In genomic region chr18:38284992-38285391, GRCh38 we compare ENCODE assay signal across 28 cellular contexts.
"Had no signal": no experiment of that assay in that cellular context is flagged by ENCODE, and none has a peak within 500 bp of the region (broad histone marks: within the 10 kb centered on the region; RNA-seq: fewer than 3 reads in every experiment).

No MANE protein-coding gene starts in this region.

- H3K27ac ChIP-seq: ovary, parathyroid adenoma, psoas muscle, right lobe of liver, sigmoid colon, stomach, tibial artery, transverse colon, upper lobe of right lung, uterus had no signal

- H3K9me3 ChIP-seq: ovary, psoas muscle, right lobe of liver, tibial artery, upper lobe of right lung, uterus had no signal

- DNase-seq: naive thymus-derived CD8-positive, alpha-beta T cell; nephron progenitor cell; occipital lobe; ovary; posterior cingulate gyrus; psoas muscle; right cardiac atrium; right lobe of liver; sigmoid colon; small intestine; stimulated activated CD4-positive, alpha-beta T cell treated with anti-CD3 and anti-CD28 coated beads, Interleukin-15, amount 100 ng/mL, for 24 hours; stimulated activated CD4-positive, alpha-beta T cell treated with anti-CD3 and anti-CD28 coated beads, Interleukin-2, amount 100 ng/mL, for 24 hours; stimulated activated CD4-positive, alpha-beta T cell treated with anti-CD3 and anti-CD28 coated beads, Interleukin-2, amount 100 ng/mL, for 48 hours; stimulated activated CD4-positive, alpha-beta T cell treated with anti-CD3 and anti-CD28 coated beads, Interleukin-4, amount 100 ng/mL, for 24 hours; stimulated activated naive B cell treated with anti-CD40 and anti-IgM and Interleukin-4, amounts not matched to agents 10 μg/mL and 1 μg/mL and 100 μg/mL, for 72 hours; stimulated activated naive CD4-positive, alpha-beta T cell treated with Interleukin-2 at 50 U/mL for 16 hours; stomach; tibial artery; transverse colon; upper lobe of right lung; uterus had no signal

- H3K36me3 Mint-ChIP-seq: naive thymus-derived CD8-positive, alpha-beta T cell; stimulated activated effector memory CD8-positive, alpha-beta T cell treated with anti-CD3 and anti-CD28 coated beads, Interleukin-12 subunit alpha, Interleukin-12 subunit beta, amount 100 ng/mL, for 72 hours; stimulated activated naive B cell treated with anti-CD40 and anti-IgM and Interleukin-4, amounts not matched to agents 10 μg/mL and 1 μg/mL and 100 μg/mL, for 72 hours; type B pancreatic cell had no signal

- H3K27ac Mint-ChIP-seq: naive thymus-derived CD8-positive, alpha-beta T cell; natural killer cell treated with Interleukin-12 subunit alpha and Interleukin-12 subunit beta and Interleukin-15 and Interleukin-18, amount 100 ng/mL, for 72 hours; nephron progenitor cell; progenitor cell of endocrine pancreas; stimulated activated effector memory CD8-positive, alpha-beta T cell treated with anti-CD3 and anti-CD28 coated beads, Interleukin-12 subunit alpha, Interleukin-12 subunit beta, amount 100 ng/mL, for 72 hours; stimulated activated naive B cell treated with anti-CD40 and anti-IgM and Interleukin-4, amounts not matched to agents 10 μg/mL and 1 μg/mL and 100 μg/mL, for 72 hours; stimulated activated naive CD8-positive, alpha-beta T cell treated with anti-CD3 and anti-CD28 coated beads, Interleukin-15, Interleukin-2, amounts not matched to agents 100 ng/mL and 50 ng/mL, for 24 hours; type B pancreatic cell had no signal

- H3K36me3 ChIP-seq: ovary, right lobe of liver, sigmoid colon, stomach, tibial artery, transverse colon, upper lobe of right lung, uterus had no signal

- H3K79me2 ChIP-seq: parathyroid adenoma had no signal

- H3K4me3 Mint-ChIP-seq: naive thymus-derived CD8-positive, alpha-beta T cell; natural killer cell treated with Interleukin-12 subunit alpha and Interleukin-12 subunit beta and Interleukin-15 and Interleukin-18, amount 100 ng/mL, for 72 hours; nephron progenitor cell; neural crest cell; stimulated activated effector memory CD8-positive, alpha-beta T cell treated with anti-CD3 and anti-CD28 coated beads, Interleukin-12 subunit alpha, Interleukin-12 subunit beta, amount 100 ng/mL, for 72 hours; stimulated activated naive B cell treated with anti-CD40 and anti-IgM and Interleukin-4, amounts not matched to agents 10 μg/mL and 1 μg/mL and 100 μg/mL, for 72 hours; stimulated activated naive CD8-positive, alpha-beta T cell treated with anti-CD3 and anti-CD28 coated beads, Interleukin-15, Interleukin-2, amounts not matched to agents 100 ng/mL and 50 ng/mL, for 24 hours; type B pancreatic cell had no signal

- ATAC-seq: naive thymus-derived CD8-positive, alpha-beta T cell; natural killer cell treated with Interleukin-12 subunit alpha and Interleukin-12 subunit beta and Interleukin-15 and Interleukin-18, amount 100 ng/mL, for 72 hours; psoas muscle; right cardiac atrium; right lobe of liver; stimulated activated effector memory CD8-positive, alpha-beta T cell treated with anti-CD3 and anti-CD28 coated beads, Interleukin-12 subunit alpha, Interleukin-12 subunit beta, amount 100 ng/mL, for 72 hours; stimulated activated naive B cell treated with anti-CD40 and anti-IgM and Interleukin-4, amounts not matched to agents 10 μg/mL and 1 μg/mL and 100 μg/mL, for 72 hours; upper lobe of right lung had no signal

- H3K9ac ChIP-seq: parathyroid adenoma had no signal

- H3K27me3 ChIP-seq: ovary, right lobe of liver, sigmoid colon, stomach, tibial artery, transverse colon, upper lobe of right lung, uterus had no signal

- H3K9me3 Mint-ChIP-seq: nephron progenitor cell, type B pancreatic cell had no signal

- H2AFZ ChIP-seq: parathyroid adenoma had no signal

- H3K4me3 ChIP-seq: ovary, psoas muscle, right lobe of liver, sigmoid colon, stomach, tibial artery, transverse colon, upper lobe of right lung, uterus had no signal

- H3K27me3 Mint-ChIP-seq: natural killer cell treated with Interleukin-12 subunit alpha and Interleukin-12 subunit beta and Interleukin-15 and Interleukin-18, amount 100 ng/mL, for 72 hours; progenitor cell of endocrine pancreas; stimulated activated naive B cell treated with anti-CD40 and anti-IgM and Interleukin-4, amounts not matched to agents 10 μg/mL and 1 μg/mL and 100 μg/mL, for 72 hours; stimulated activated naive CD8-positive, alpha-beta T cell treated with anti-CD3 and anti-CD28 coated beads, Interleukin-15, Interleukin-2, amounts not matched to agents 100 ng/mL and 50 ng/mL, for 24 hours; type B pancreatic cell had no signal

- H3K4me1 ChIP-seq: parathyroid adenoma, psoas muscle, right lobe of liver, sigmoid colon, stomach, tibial artery, transverse colon, upper lobe of right lung, uterus had no signal

- H3K4me1 Mint-ChIP-seq: naive thymus-derived CD8-positive, alpha-beta T cell; nephron progenitor cell; neural crest cell; stimulated activated effector memory CD8-positive, alpha-beta T cell treated with anti-CD3 and anti-CD28 coated beads, Interleukin-12 subunit alpha, Interleukin-12 subunit beta, amount 100 ng/mL, for 72 hours; stimulated activated naive B cell treated with anti-CD40 and anti-IgM and Interleukin-4, amounts not matched to agents 10 μg/mL and 1 μg/mL and 100 μg/mL, for 72 hours had no signal
